In the genomic region with DNA sequence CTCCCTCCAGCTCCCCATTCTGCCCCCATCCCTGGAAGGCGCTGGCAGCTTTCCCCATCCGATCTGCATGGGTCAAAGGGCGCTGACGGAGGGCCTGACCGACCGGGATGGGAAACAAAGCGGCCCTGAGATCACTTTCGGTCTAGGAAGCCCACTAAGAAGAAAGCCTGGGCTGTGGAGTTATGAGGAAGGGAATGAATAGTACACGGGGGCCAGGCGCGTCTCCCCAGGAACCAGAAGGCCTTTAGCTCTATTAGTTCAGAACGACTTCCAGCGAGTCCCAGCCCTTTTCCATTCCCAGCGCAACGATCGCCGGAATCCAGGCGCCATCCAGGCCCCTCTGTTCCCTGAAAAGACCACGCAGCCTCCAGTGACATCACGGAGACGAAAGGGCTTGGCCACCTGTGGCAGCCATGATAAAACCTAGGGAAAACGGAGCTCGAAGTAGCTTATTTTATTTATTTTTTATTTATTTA, we compare ENCODE assay signal across 9 cellular contexts.
A peak's percentile ranks its signal among the peaks of the same experiment; 100 is the strongest.
DNase-seq lines count a peak whose midpoint lies in the region; ATAC-seq, FAIRE-seq and TF ChIP-seq lines count a peak whose summit lies in the region.
"Had no signal": no experiment of that assay in that cellular context is flagged by ENCODE, and none has a peak within 500 bp of the region (broad histone marks: within the 10 kb centered on the region; RNA-seq: fewer than 3 reads in every experiment).

No MANE protein-coding gene starts in this region.

- no peak for TF ChIP-seq POLR2A in Peyer's patch (IDR thresholded peaks at IDR 0.05)
- TF ChIP-seq POLR2A in vagina (IDR thresholded peaks at IDR 0.05), result no peak

- ATAC-seq in pancreas (no peak), GM21367 (IDR thresholded peaks at IDR 0.05; ENCODE audit: unreplicated experiment) (no peak)

- DNase-seq in GM06990 (ENCODE audit: extremely low read depth, insufficient read length), result no peak
- no peak for DNase-seq in Peyer's patch
- no peak for DNase-seq in epithelial cell of esophagus (ENCODE audit: low read depth)
- DNase-seq in pancreas, result peak in 2 of 6 donors; percentile 15
- no peak for DNase-seq in mesenteric fat pad (ENCODE audit: low spot score)
- no peak for DNase-seq in vagina (ENCODE audit: extremely low spot score in 2 of 2)
- no peak for DNase-seq in activated effector memory CD4-positive, alpha-beta T cell treated with Interleukin-2 at 50 U/mL for 16 hours

- no peaks in the 10 kb centered on the region for H3K27me3 ChIP-seq in GM06990 (replicated peaks; ENCODE audit: control insufficient read depth, insufficient read depth, low read length)
- H3K27me3 ChIP-seq in Peyer's patch, result no peaks in the 10 kb centered on the region
- no peaks in the 10 kb centered on the region for H3K27me3 ChIP-seq in pancreas
- no peaks in the 10 kb centered on the region for H3K27me3 ChIP-seq in vagina

- FAIRE-seq in pancreas (lab: Jason Lieb, UNC), result no peak
- FAIRE-seq: GM18507 had no signal

- H3K4me1 ChIP-seq in Peyer's patch, result peaks cover 0 to 13% (median 3%) of the 10 kb centered on the region in 4 donors
- H3K4me1 ChIP-seq in pancreas, result peaks cover 0 to 6% (median 3%) of the 10 kb centered on the region in 3 donors
- H3K4me1 ChIP-seq in vagina, result peaks cover 15% of the 10 kb centered on the region

- intact Hi-C loops in pancreas (cut with DNase I) (no loop called here), vagina (cut with DNase I) (no loop called here)

- H3K27ac ChIP-seq in Peyer's patch (peak overlapping the region in 1 of 4 donors; percentile 68), pancreas (no peak overlapping the region), vagina (no peak overlapping the region)

- 72 to 84% methylated on average over 22 to 23 of the region's 23 CpGs for WGBS in pancreas, 2 donors

- H3K36me3 ChIP-seq in GM06990 (ENCODE audit: control insufficient read depth, insufficient read depth, low read length), result no peaks in the 10 kb centered on the region
- H3K36me3 ChIP-seq in Peyer's patch, result no peaks in the 10 kb centered on the region
- H3K36me3 ChIP-seq in pancreas, result no peaks in the 10 kb centered on the region
- no peaks in the 10 kb centered on the region for H3K36me3 ChIP-seq in vagina

- H3K9me3 ChIP-seq in Peyer's patch (no peaks in the 10 kb centered on the region), pancreas (no peaks in the 10 kb centered on the region), vagina (no peaks in the 10 kb centered on the region)

- peak overlapping the region; percentile 67 for H3K4me3 ChIP-seq in GM06990 (replicated peaks; ENCODE audit: low read depth, low read length)
- peak overlapping the region in 3 of 4 donors; percentile 63 to 88 (median 71) for H3K4me3 ChIP-seq in Peyer's patch
- H3K4me3 ChIP-seq in epithelial cell of esophagus (ENCODE audit: low read length), result peak overlapping the region; percentile 58
- peak overlapping the region in 3 of 4 donors; percentile 53 to 69 (median 65) for H3K4me3 ChIP-seq in pancreas
- H3K4me3 ChIP-seq in vagina, result peak overlapping the region in 1 of 2 donors; percentile 63

- no peak for TF ChIP-seq CTCF in GM06990 (IDR thresholded peaks at IDR 0.05; ENCODE audit: insufficient read depth, low read length, poor library complexity, severe bottlenecking)
- no peak for TF ChIP-seq CTCF in Peyer's patch (IDR thresholded peaks at IDR 0.05)
- TF ChIP-seq CTCF in epithelial cell of esophagus (IDR thresholded peaks at IDR 0.05; ENCODE audit: insufficient read depth, low read depth, low read length, missing control alignments), result no peak
- TF ChIP-seq CTCF in pancreas (IDR thresholded peaks at IDR 0.05), result no peak
- no peak for TF ChIP-seq CTCF in vagina (IDR thresholded peaks at IDR 0.05)
